8 cellular contexts compared by ENCODE assay signal in genomic region chr20:3239867-3240775, GRCh38. TPM values are rescaled to one million over a fixed set of nuclear protein-coding genes. Genes with fewer than 3 reads are reported as not detected.
A peak's percentile ranks its signal among the peaks of the same experiment; 100 is the strongest.
DNase-seq lines count a peak whose midpoint lies in the region; ATAC-seq and TF ChIP-seq lines count a peak whose summit lies in the region.

No MANE protein-coding gene starts in this region.

- ATAC-seq in sciatic nerve (peak; percentile 7), GM19324 (IDR thresholded peaks at IDR 0.05; ENCODE audit: low FRiP score, unreplicated experiment) (no peak), GM18517 (IDR thresholded peaks at IDR 0.05; ENCODE audit: unreplicated experiment) (no peak), GM21529 (IDR thresholded peaks at IDR 0.05; ENCODE audit: unreplicated experiment) (no peak)

- no peaks in the 10 kb centered on the region for H3K36me3 ChIP-seq in cardiac muscle cell

- TF ChIP-seq CTCF in GM12864 (IDR thresholded peaks at IDR 0.05; ENCODE audit: low read depth, low read length, missing control alignments) (no peak), WI38 (IDR thresholded peaks at IDR 0.05; ENCODE audit: low read depth, low read length) (no peak), cardiac muscle cell (IDR thresholded peaks at IDR 0.05; ENCODE audit: low read depth, low read length) (no peak)

- H3K4me3 ChIP-seq in GM12864 (ENCODE audit: low read depth, low read length) (peak overlapping the region; percentile 57), WI38 (ENCODE audit: low read depth, low read length) (peak overlapping the region; percentile 69), cardiac muscle cell (peak overlapping the region; percentile 41)

- peaks cover 91% of the 10 kb centered on the region for H3K27me3 ChIP-seq in cardiac muscle cell

- H3K9me3 ChIP-seq in cardiac muscle cell (ENCODE audit: low read depth) = no peaks in the 10 kb centered on the region

- no peak overlapping the region for H3K27ac ChIP-seq in cardiac muscle cell

- intact Hi-C loops in sciatic nerve (cut with DNase I) = no loop called here

- no peak for DNase-seq in GM12864 (ENCODE audit: low read depth)
- DNase-seq in cardiac muscle cell (ENCODE audit: low read depth in 1 of 2, low spot score in 1 of 2) = peak in 1 of 2 donors; percentile 37
- DNase-seq in sciatic nerve (ENCODE audit: low spot score) = no peak
- DNase-seq in middle frontal gyrus (ENCODE audit: extremely low spot score, low spot score) = no peak

- no peaks in the 10 kb centered on the region for H3K4me1 ChIP-seq in cardiac muscle cell (ENCODE audit: low read depth)

RNA-seq across cellular contexts. Expression of gene SLC4A11, which starts 1.1 kb away (rescaled TPM):
- total RNA-seq in cardiac muscle cell (0.11 and 0.12 TPM in 2 replicates), sciatic nerve (0.89 TPM)
- 0.54 TPM in 1 of 2 replicates, not detected in the other for polyA plus RNA-seq in cardiac muscle cell

RNA-seq across cellular contexts. Expression of gene ITPA, which starts 30.8 kb away (rescaled TPM):
- total RNA-seq in cardiac muscle cell (33.8 and 56.5 TPM in 2 replicates), sciatic nerve (32.8 TPM)
- 54.5 and 74.1 TPM in 2 replicates for polyA plus RNA-seq in cardiac muscle cell

RNA-seq across cellular contexts. Expression of gene DDRGK1, which starts 35.6 kb away (rescaled TPM):
- 57.6 and 107 TPM in 2 replicates for total RNA-seq in cardiac muscle cell
- 48.1 and 81.6 TPM in 2 replicates for polyA plus RNA-seq in cardiac muscle cell
- total RNA-seq in sciatic nerve = 68.2 TPM
